ENCODE assay signal across 8 cellular contexts in genomic region chr20:32019156-32019510, GRCh38. TPM values are rescaled to one million over a fixed set of nuclear protein-coding genes. Genes with fewer than 3 reads are reported as not detected.
DNase-seq lines count a peak whose midpoint lies in the region; ATAC-seq, FAIRE-seq and TF ChIP-seq lines count a peak whose summit lies in the region.

No MANE protein-coding gene starts in this region.

- H3K27me3 Mint-ChIP-seq in activated CD4-positive, alpha-beta memory T cell treated with anti-CD3 and anti-CD28 coated beads for 36 hours = peaks cover 53% of the 10 kb centered on the region

- H3K27me3 ChIP-seq in left lung (peaks cover 30 to 99% of the 10 kb centered on the region in 2 donors), gastrocnemius medialis (peaks cover 42 to 60% (median 52%) of the 10 kb centered on the region in 3 donors)

- no peaks in the 10 kb centered on the region for H3K9me3 Mint-ChIP-seq in activated CD4-positive, alpha-beta memory T cell treated with anti-CD3 and anti-CD28 coated beads for 36 hours

- TF ChIP-seq CTCF in left lung (IDR thresholded peaks at IDR 0.05) (no peak), gastrocnemius medialis (IDR thresholded peaks at IDR 0.05 in 4 of 5, conservative IDR thresholded peaks at IDR 0.05 in 1 of 5) (no peak)

- H3K36me3 ChIP-seq in left lung (no peaks in the 10 kb centered on the region), gastrocnemius medialis (no peaks in the 10 kb centered on the region)

- CTCF ChIA-PET in activated CD4-positive, alpha-beta memory T cell treated with anti-CD3 and anti-CD28 coated beads for 36 hours (lab: Charles Lee) = interaction anchor here (5.2 kb wide), 1 partner anchor 12 kb away, joined by 41 read pairs; no protein-coding TSS in a partner anchor

- in situ Hi-C loops in gastrocnemius medialis (cut with MboI; ENCODE audit: low sequenced_read_pairs in 4 of 4) = no loop called here

- no peak for FAIRE-seq in HTR-8/SVneo (lab: Jason Lieb, UNC)

- H3K9me3 ChIP-seq in left lung = no peaks in the 10 kb centered on the region
- H3K9me3 ChIP-seq in gastrocnemius medialis = no peaks in the 10 kb centered on the region

- H3K4me3 ChIP-seq in left lung (peak overlapping the region in 1 of 2 donors; percentile 75), gastrocnemius medialis (peak overlapping the region in 2 of 4 donors; percentile 2 to 56)

- DNase-seq in COLO668 (lab: John Stamatoyannopoulos, UW; ENCODE audit: unreplicated experiment) (peak; percentile 76), HTR-8/SVneo (ENCODE audit: insufficient read length, low spot score) (peak; percentile 52), left kidney (ENCODE audit: low read depth, low spot score) (peak; percentile 74), left lung (no peak), gastrocnemius medialis (no peak), hippocampal formation (lab: John Stamatoyannopoulos, UW) (no peak)
- peak; percentile 19 for DNase-seq in activated CD4-positive, alpha-beta memory T cell treated with anti-CD3 and anti-CD28 coated beads for 36 hours

- H3K36me3 Mint-ChIP-seq in activated CD4-positive, alpha-beta memory T cell treated with anti-CD3 and anti-CD28 coated beads for 36 hours = no peaks in the 10 kb centered on the region

- intact Hi-C loops in activated CD4-positive, alpha-beta memory T cell treated with anti-CD3 and anti-CD28 coated beads for 36 hours (cut with micrococcal nuclease) = no loop called here
- intact Hi-C loops in left lung (cut with DNase I) = no loop called here
- intact Hi-C loops in gastrocnemius medialis (cut with DNase I; ENCODE audit: low total_unique reads) = no loop called here

- H3K27ac Mint-ChIP-seq in activated CD4-positive, alpha-beta memory T cell treated with anti-CD3 and anti-CD28 coated beads for 36 hours = no peak overlapping the region

- POLR2A ChIA-PET in activated CD4-positive, alpha-beta memory T cell treated with anti-CD3 and anti-CD28 coated beads for 36 hours (lab: Charles Lee) = interaction anchor here (0.5 to 0.6 kb wide), 2 partner anchors 73 to 141 kb away, joined by 3 read pairs; no protein-coding TSS in a partner anchor

- peaks cover 21% of the 10 kb centered on the region for H3K4me1 Mint-ChIP-seq in activated CD4-positive, alpha-beta memory T cell treated with anti-CD3 and anti-CD28 coated beads for 36 hours (ENCODE audit: low read depth)

- peak overlapping the region; percentile 75 for H3K4me3 Mint-ChIP-seq in activated CD4-positive, alpha-beta memory T cell treated with anti-CD3 and anti-CD28 coated beads for 36 hours

- ATAC-seq in left lung = no peak
- ATAC-seq in gastrocnemius medialis = no peak
- no peak for ATAC-seq in GM19395 (IDR thresholded peaks at IDR 0.05; ENCODE audit: unreplicated experiment)

- peaks cover 4 to 28% of the 10 kb centered on the region in 2 donors for H3K4me1 ChIP-seq in left lung
- peaks cover 0 to 4% of the 10 kb centered on the region in 2 donors for H3K4me1 ChIP-seq in gastrocnemius medialis

- H3K27ac ChIP-seq in left lung (no peak overlapping the region), gastrocnemius medialis (no peak overlapping the region)

- no peak for TF ChIP-seq POLR2A in gastrocnemius medialis (IDR thresholded peaks at IDR 0.05)

RNA-seq across cellular contexts. Expression of gene CCM2L, which starts 8.9 kb away (rescaled TPM):
- total RNA-seq in activated CD4-positive, alpha-beta memory T cell treated with anti-CD3 and anti-CD28 coated beads for 36 hours = not detected
- total RNA-seq in left lung = 10 to 100 TPM in 1 of 2 donors, 1 to 10 TPM in 1; 6.8 to 13.5 TPM
- total RNA-seq in gastrocnemius medialis = 1 to 10 TPM; 2.2 to 5.8 (median 3.2) TPM

RNA-seq across cellular contexts. Expression of gene HCK, which starts 32.9 kb away (rescaled TPM):
- total RNA-seq in activated CD4-positive, alpha-beta memory T cell treated with anti-CD3 and anti-CD28 coated beads for 36 hours = not detected
- total RNA-seq in left lung (100 to 1,000 TPM in 1 of 2 donors, 10 to 100 TPM in 1; 30.8 to 110 TPM), gastrocnemius medialis (1 to 10 TPM; 1.4 to 4.7 (median 4.2) TPM)

RNA-seq across cellular contexts. Expression of gene XKR7, which starts 51.2 kb away (rescaled TPM):
- not detected for total RNA-seq in activated CD4-positive, alpha-beta memory T cell treated with anti-CD3 and anti-CD28 coated beads for 36 hours
- total RNA-seq in left lung (under 1 TPM in 1 of 2 donors, not detected in 1; 0.05 TPM), gastrocnemius medialis (not detected)

Comparison
In these comparisons a context has a peak if more than half of its experiments do, and no peak if none do; other contexts are left out.
1. DNase-seq: peak in COLO668 (single experiment), HTR-8/SVneo (single experiment), activated CD4-positive, alpha-beta memory T cell treated with anti-CD3 and anti-CD28 coated beads for 36 hours (single experiment) and left kidney (single experiment); none in left lung (0 of 2), gastrocnemius medialis (0 of 2) and hippocampal formation (0 of 2).
2. RNA of gene HCK, which starts 32.9 kb away (total RNA-seq): 30.8 to 110 TPM in left lung; 1.4 to 4.7 TPM in gastrocnemius medialis and not detected in activated CD4-positive, alpha-beta memory T cell treated with anti-CD3 and anti-CD28 coated beads for 36 hours; every median in the first group is over 4 times any median in the second.